Comparison of ENCODE assay signal across 1 cellular context in the genomic region with DNA sequence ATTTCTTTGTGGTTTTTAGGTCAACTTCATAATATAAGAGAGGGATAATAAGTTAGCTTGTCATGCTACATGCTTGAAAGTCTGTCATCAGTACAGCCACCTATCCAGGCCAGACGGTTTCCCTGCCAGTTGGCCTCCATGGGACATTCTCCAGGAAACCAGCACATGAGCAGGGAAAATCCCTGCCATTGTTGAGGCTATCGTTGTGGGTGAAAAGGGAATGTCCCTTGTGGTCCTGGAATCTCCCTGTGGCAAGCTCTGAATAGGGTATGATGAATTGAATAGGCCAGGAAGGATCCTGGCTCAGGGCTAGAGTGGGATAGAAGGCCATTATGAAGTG.
TF ChIP-seq lines count a peak whose summit lies in the region.

No MANE protein-coding gene starts in this region.

TF ChIP-seq in WTC11, 78 proteins besides CTCF, POLR2A, EP300 and RAD21 (continued from another document):
- TF ChIP-seq ZNF425 (CRISPR knock-in tag; conservative IDR thresholded peaks at IDR 0.05) (no peak), HMGXB4 (CRISPR knock-in tag; IDR thresholded peaks at IDR 0.05) (no peak), PRDM15 (CRISPR knock-in tag; IDR thresholded peaks at IDR 0.05) (no peak), AR (CRISPR knock-in tag; IDR thresholded peaks at IDR 0.05) (no peak), KAT7 (CRISPR knock-in tag; IDR thresholded peaks at IDR 0.05; ENCODE audit: borderline replicate concordance) (no peak), NFE2L1 (CRISPR knock-in tag; IDR thresholded peaks at IDR 0.05) (no peak), ATF2 (CRISPR knock-in tag; IDR thresholded peaks at IDR 0.05; ENCODE audit: borderline replicate concordance, low read depth) (no peak), ATF6 (CRISPR knock-in tag; IDR thresholded peaks at IDR 0.05) (no peak), CREB1 (CRISPR knock-in tag; IDR thresholded peaks at IDR 0.05) (no peak), ESRRA (CRISPR knock-in tag; IDR thresholded peaks at IDR 0.05; ENCODE audit: borderline replicate concordance) (no peak), ZMAT4 (CRISPR knock-in tag; IDR thresholded peaks at IDR 0.05) (no peak), E2F1 (CRISPR knock-in tag; IDR thresholded peaks at IDR 0.05) (no peak), FOXP1 (CRISPR knock-in tag; IDR thresholded peaks at IDR 0.05; ENCODE audit: borderline replicate concordance) (no peak)
- TF ChIP-seq, protein P1, sequence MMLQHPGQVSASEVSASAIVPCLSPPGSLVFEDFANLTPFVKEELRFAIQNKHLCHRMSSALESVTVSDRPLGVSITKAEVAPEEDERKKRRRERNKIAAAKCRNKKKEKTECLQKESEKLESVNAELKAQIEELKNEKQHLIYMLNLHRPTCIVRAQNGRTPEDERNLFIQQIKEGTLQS (CRISPR knock-in tag; conservative IDR thresholded peaks at IDR 0.05), result no peak
- TF ChIP-seq, protein P2, sequence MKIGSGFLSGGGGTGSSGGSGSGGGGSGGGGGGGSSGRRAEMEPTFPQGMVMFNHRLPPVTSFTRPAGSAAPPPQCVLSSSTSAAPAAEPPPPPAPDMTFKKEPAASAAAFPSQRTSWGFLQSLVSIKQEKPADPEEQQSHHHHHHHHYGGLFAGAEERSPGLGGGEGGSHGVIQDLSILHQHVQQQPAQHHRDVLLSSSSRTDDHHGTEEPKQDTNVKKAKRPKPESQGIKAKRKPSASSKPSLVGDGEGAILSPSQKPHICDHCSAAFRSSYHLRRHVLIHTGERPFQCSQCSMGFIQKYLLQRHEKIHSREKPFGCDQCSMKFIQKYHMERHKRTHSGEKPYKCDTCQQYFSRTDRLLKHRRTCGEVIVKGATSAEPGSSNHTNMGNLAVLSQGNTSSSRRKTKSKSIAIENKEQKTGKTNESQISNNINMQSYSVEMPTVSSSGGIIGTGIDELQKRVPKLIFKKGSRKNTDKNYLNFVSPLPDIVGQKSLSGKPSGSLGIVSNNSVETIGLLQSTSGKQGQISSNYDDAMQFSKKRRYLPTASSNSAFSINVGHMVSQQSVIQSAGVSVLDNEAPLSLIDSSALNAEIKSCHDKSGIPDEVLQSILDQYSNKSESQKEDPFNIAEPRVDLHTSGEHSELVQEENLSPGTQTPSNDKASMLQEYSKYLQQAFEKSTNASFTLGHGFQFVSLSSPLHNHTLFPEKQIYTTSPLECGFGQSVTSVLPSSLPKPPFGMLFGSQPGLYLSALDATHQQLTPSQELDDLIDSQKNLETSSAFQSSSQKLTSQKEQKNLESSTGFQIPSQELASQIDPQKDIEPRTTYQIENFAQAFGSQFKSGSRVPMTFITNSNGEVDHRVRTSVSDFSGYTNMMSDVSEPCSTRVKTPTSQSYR (CRISPR knock-in tag; IDR thresholded peaks at IDR 0.05), result no peak
